Comparison of ENCODE assay signal across 9 cellular contexts in the genomic region with DNA sequence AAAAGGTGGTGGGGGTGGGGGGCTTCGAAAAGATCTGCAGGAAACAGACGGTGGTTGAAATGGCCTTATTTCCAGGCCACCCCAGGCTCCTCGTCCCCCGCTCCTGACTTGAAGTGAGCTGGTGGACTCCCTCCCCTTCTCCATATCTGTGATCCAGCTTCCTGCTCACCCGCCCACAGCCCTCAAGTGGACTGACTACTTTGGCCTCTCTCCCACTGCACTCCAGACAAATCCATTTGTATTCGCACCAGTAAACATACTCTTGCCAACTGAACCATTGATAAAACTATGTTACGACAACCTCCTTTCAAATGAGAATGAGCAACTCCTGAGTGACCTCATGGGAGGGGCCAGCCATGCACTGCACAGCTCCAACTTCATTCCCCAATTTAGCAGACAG.
DNase-seq lines count a peak whose midpoint lies in the region; ATAC-seq and TF ChIP-seq lines count a peak whose summit lies in the region.
"Had no signal": no experiment of that assay in that cellular context is flagged by ENCODE, and none has a peak within 500 bp of the region (broad histone marks: within the 10 kb centered on the region; RNA-seq: fewer than 3 reads in every experiment).

No MANE protein-coding gene starts in this region.

- H3K36me3 Mint-ChIP-seq in GM23338 (ENCODE audit: low read depth): no peaks in the 10 kb centered on the region

- no peak overlapping the region for H3K4me3 ChIP-seq in GM23338
- no peak overlapping the region for H3K4me3 ChIP-seq in breast epithelium
- H3K4me3 ChIP-seq: esophagus squamous epithelium had no signal

- H3K36me3 ChIP-seq in GM23338 (ENCODE audit: insufficient read depth) (no peaks in the 10 kb centered on the region), breast epithelium (no peaks in the 10 kb centered on the region)
- H3K36me3 ChIP-seq: esophagus squamous epithelium had no signal

- H2AFZ ChIP-seq in GM23338: peak overlapping the region; percentile 76

- H3K27ac ChIP-seq in GM23338 (ENCODE audit: low read depth) (no peak overlapping the region), breast epithelium (peak overlapping the region in 1 of 2 donors; percentile 11)
- H3K27ac ChIP-seq: esophagus squamous epithelium had no signal

- no peaks in the 10 kb centered on the region for H3K9me3 Mint-ChIP-seq in GM23338

- H4K20me1 ChIP-seq in GM23338 (replicated peaks; ENCODE audit: insufficient read depth): no peaks in the 10 kb centered on the region

- DNase-seq in GM23338 (ENCODE audit: low spot score) (no peak), RPMI7951 (ENCODE audit: low read depth) (peak; percentile 22), fibroblast of the conjunctiva (ENCODE audit: low read depth) (peak; percentile 43), pons (ENCODE audit: low spot score) (peak; percentile 16), NCI-H82 (lab: John Stamatoyannopoulos, UW) (no peak), erythroblast (lab: John Stamatoyannopoulos, UW) (no peak), breast epithelium (ENCODE audit: low spot score in 2 of 2) (no peak)
- DNase-seq in activated CD4-positive, alpha-beta T cell treated with anti-CD3 and anti-CD28 coated beads, Interleukin-2, amount 50 U/mL, for 4 hours: no peak
- DNase-seq: esophagus squamous epithelium had no signal

- H3K4me1 ChIP-seq in GM23338 (ENCODE audit: insufficient read depth) (peaks cover 6% of the 10 kb centered on the region; the same call in 1 of the 2 replicates), breast epithelium (no peaks in the 10 kb centered on the region)

- H3K27ac Mint-ChIP-seq in GM23338: no peak overlapping the region

- H3K4me2 ChIP-seq in GM23338: no peak overlapping the region

- H3K27me3 ChIP-seq in GM23338 (ENCODE audit: insufficient read depth): no peaks in the 10 kb centered on the region
- H3K27me3 ChIP-seq in breast epithelium: no peaks in the 10 kb centered on the region
- H3K27me3 ChIP-seq: esophagus squamous epithelium had no signal

- no peaks in the 10 kb centered on the region for H3F3A ChIP-seq in GM23338 (replicated peaks; ENCODE audit: low read depth)

- no peaks in the 10 kb centered on the region for H3K9me2 ChIP-seq in GM23338 (ENCODE audit: insufficient read depth)

- TF ChIP-seq CTCF in GM23338 (conservative IDR thresholded peaks at IDR 0.05; ENCODE audit: low read depth in 2 of 2): no peak
- no peak for TF ChIP-seq CTCF in breast epithelium (IDR thresholded peaks at IDR 0.05)

- no peak for ATAC-seq in GM23338

- H3K9me3 ChIP-seq in breast epithelium: no peaks in the 10 kb centered on the region
- H3K9me3 ChIP-seq: esophagus squamous epithelium had no signal

- peaks cover 28% of the 10 kb centered on the region for H3K4me1 Mint-ChIP-seq in GM23338

- TF ChIP-seq POLR2A in erythroblast (IDR thresholded peaks at IDR 0.05; ENCODE audit: low read length): no peak
- TF ChIP-seq POLR2A in breast epithelium (IDR thresholded peaks at IDR 0.05): no peak

- intact Hi-C loops in breast epithelium (cut with DNase I; ENCODE audit: low total_unique reads): no loop called here

- no peak overlapping the region for H3K4me3 Mint-ChIP-seq in GM23338

- H3K27me3 Mint-ChIP-seq in GM23338 (ENCODE audit: insufficient read depth, low read depth, poor library complexity): no peaks in the 10 kb centered on the region

- no peaks in the 10 kb centered on the region for H3K79me2 ChIP-seq in GM23338 (replicated peaks; ENCODE audit: insufficient read depth)

TF ChIP-seq in GM23338, 12 proteins besides CTCF, POLR2A, EP300 and RAD21:
- no peak for TF ChIP-seq NANOG (IDR thresholded peaks at IDR 0.05; ENCODE audit: borderline replicate concordance)

Comparison
In these comparisons a context has a peak if more than half of its experiments do, and no peak if none do; other contexts are left out.
1. DNase-seq: peak in RPMI7951 (single experiment), fibroblast of the conjunctiva (single experiment) and pons (single experiment); none in GM23338 (single experiment), NCI-H82 (single experiment), activated CD4-positive, alpha-beta T cell treated with anti-CD3 and anti-CD28 coated beads, Interleukin-2, amount 50 U/mL, for 4 hours (0 of 2), erythroblast (0 of 2) and breast epithelium (0 of 2).